In the genomic region with DNA sequence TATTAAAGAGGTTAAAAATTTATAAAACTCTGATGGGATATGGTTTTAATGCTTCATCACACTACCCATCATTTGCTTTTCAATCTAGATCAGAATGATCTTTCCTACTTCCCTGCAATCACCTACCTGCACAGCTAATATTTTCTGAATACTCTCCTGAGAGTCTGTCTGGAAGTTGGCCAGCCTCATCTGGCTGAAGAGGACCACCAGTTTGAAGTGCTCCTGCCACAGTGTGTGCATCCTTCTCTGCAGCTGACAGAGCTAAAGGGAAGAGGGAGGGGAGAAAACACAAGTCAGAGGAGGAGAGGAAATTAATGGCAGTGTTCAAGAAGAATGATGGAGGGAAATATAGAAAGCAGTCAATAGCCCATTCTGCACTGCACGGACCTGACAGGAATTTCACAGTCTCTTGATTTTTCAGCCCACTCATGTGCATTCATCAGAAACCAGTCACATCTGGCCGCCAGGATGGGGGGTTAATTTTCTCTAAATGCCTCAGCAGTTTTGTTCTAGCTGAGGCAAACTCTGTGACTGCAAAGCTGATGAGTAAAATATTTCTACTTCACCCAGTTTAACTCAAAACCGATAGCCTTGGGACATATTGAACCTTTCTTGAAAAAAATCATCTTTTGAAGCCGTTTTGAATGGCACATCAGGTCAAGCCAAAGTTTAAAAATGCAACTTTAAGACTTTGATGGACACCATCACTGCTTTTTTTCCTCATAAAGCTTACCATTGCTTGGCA, we compare ENCODE assay signal across 11 cellular contexts.
DNase-seq lines count a peak whose midpoint lies in the region; ATAC-seq and TF ChIP-seq lines count a peak whose summit lies in the region.
"Had no signal": no experiment of that assay in that cellular context is flagged by ENCODE, and none has a peak within 500 bp of the region (broad histone marks: within the 10 kb centered on the region; RNA-seq: fewer than 3 reads in every experiment).

No MANE protein-coding gene starts in this region.

- H3K9me3 ChIP-seq in OCI-LY7 (ENCODE audit: low read length): no peaks in the 10 kb centered on the region
- no peaks in the 10 kb centered on the region for H3K9me3 ChIP-seq in colonic mucosa

- H3K27ac ChIP-seq in OCI-LY7 (ENCODE audit: low read depth, low read length, poor library complexity, severe bottlenecking): peak overlapping the region; percentile 78
- H3K27ac ChIP-seq in colonic mucosa: no peak overlapping the region

- peak; percentile 20 for DNase-seq in DMS153 treated with DMSO at 0.1 percent for 48 hours (lab: John Stamatoyannopoulos, UW; ENCODE audit: unreplicated experiment)
- peak; percentile 77 for DNase-seq in OCI-LY7 (ENCODE audit: low spot score)
- no peak for DNase-seq in left ventricle myocardium superior
- DNase-seq in NCI-H446 (lab: John Stamatoyannopoulos, UW): no peak
- no peak for DNase-seq in NCI-H446 treated with DMSO at 0.1 percent for 48 hours (lab: John Stamatoyannopoulos, UW)
- DNase-seq in colonic mucosa: no peak
- DNase-seq: activated CD8-positive, alpha-beta memory T cell treated with anti-CD3 and anti-CD28 coated beads, Interleukin-2, amount 50 U/mL, for 48 hours had no signal

- CTCF ChIA-PET in OCI-LY7 (lab: Charles Lee; ENCODE audit: unreplicated experiment): interaction anchor here (0.5 kb wide), 1 partner anchor 37 kb away, joined by 3 read pairs; no protein-coding TSS in a partner anchor

- peak overlapping the region; percentile 83 for H3K4me2 ChIP-seq in OCI-LY7 (ENCODE audit: low read length)
- H3K4me2 ChIP-seq: smooth muscle cell had no signal

- no TSS peak for BruUV-seq in OCI-LY7 (replicated peaks; lab: Mats Ljungman, UMichigan)

- no peaks in the 10 kb centered on the region for H4K20me1 ChIP-seq in OCI-LY7 (ENCODE audit: insufficient read depth, low read length)

- peak; percentile 81 for ATAC-seq in GM19467 (IDR thresholded peaks at IDR 0.05; ENCODE audit: unreplicated experiment)
- ATAC-seq in HG03175 (IDR thresholded peaks at IDR 0.05; ENCODE audit: unreplicated experiment): peak; percentile 49
- no peak for ATAC-seq in left ventricle myocardium superior
- ATAC-seq: K562 had no signal

- no peaks in the 10 kb centered on the region for H3K36me3 ChIP-seq in OCI-LY7 (ENCODE audit: insufficient read depth, low read length)
- no peaks in the 10 kb centered on the region for H3K36me3 ChIP-seq in colonic mucosa

- TF ChIP-seq CTCF in OCI-LY7 (conservative IDR thresholded peaks at IDR 0.05; ENCODE audit: low read length) (no peak), colonic mucosa (IDR thresholded peaks at IDR 0.05) (no peak)

- intact Hi-C loops in OCI-LY7 (cut with micrococcal nuclease; ENCODE audit: unreplicated experiment): no loop called here
- intact Hi-C loops in left ventricle myocardium superior (cut with micrococcal nuclease): no loop called here
- intact Hi-C loops in colonic mucosa (cut with DNase I): no loop called here

- peak overlapping the region; percentile 88 for H2AFZ ChIP-seq in OCI-LY7 (ENCODE audit: low read length)

- H3K4me1 ChIP-seq in OCI-LY7 (ENCODE audit: insufficient read depth, low read length, poor library complexity, severe bottlenecking) (peaks cover 34% of the 10 kb centered on the region), colonic mucosa (no peaks in the 10 kb centered on the region)

- H3K4me3 ChIP-seq in OCI-LY7 (ENCODE audit: low read depth, low read length, poor library complexity, severe bottlenecking): peak overlapping the region; percentile 59
- no peak overlapping the region for H3K4me3 ChIP-seq in colonic mucosa
- H3K4me3 ChIP-seq: K562, smooth muscle cell had no signal

- no peak overlapping the region for H3K9ac ChIP-seq in colonic mucosa (ENCODE audit: low read depth in 2 of 2, low read length in 2 of 2)

- no peaks in the 10 kb centered on the region for H3K79me2 ChIP-seq in OCI-LY7 (ENCODE audit: insufficient read depth, low read depth, low read length)

- no peaks in the 10 kb centered on the region for H3K9me2 ChIP-seq in OCI-LY7 (ENCODE audit: insufficient read depth, low read length)

- H3K27me3 ChIP-seq in colonic mucosa: no peaks in the 10 kb centered on the region

- POLR2A ChIA-PET in OCI-LY7 (lab: Charles Lee): no interaction called here

Comparison
In these comparisons a context has a peak if more than half of its experiments do, and no peak if none do; other contexts are left out.
1. DNase-seq: peak in DMS153 treated with DMSO at 0.1 percent for 48 hours (single experiment) and OCI-LY7 (single experiment); none in left ventricle myocardium superior (single experiment), NCI-H446 (0 of 2), NCI-H446 treated with DMSO at 0.1 percent for 48 hours (single experiment) and colonic mucosa (single experiment).